Comparison of ENCODE assay signal across 17 cellular contexts in the genomic region with DNA sequence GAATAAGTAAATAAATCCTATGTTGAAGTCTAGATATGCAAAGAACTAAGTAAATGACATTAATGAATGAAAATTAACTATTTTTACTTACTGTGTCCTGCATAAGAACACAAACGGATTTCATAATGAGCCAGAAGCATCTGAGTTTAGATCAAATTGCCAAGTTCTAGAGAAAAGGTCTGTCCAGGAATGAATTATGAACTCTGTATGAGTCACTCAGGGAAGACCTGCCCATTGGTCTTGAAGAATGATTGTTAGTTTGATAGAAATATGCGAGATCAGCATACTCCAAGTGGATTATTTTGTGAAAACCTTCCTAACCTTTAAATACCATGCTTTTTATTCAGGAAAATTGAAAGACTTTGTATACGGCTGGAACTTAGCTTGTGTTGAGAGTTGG.
A peak's percentile ranks its signal among the peaks of the same experiment; 100 is the strongest.
DNase-seq lines count a peak whose midpoint lies in the region; ATAC-seq and TF ChIP-seq lines count a peak whose summit lies in the region.
"Had no signal": no experiment of that assay in that cellular context is flagged by ENCODE, and none has a peak within 500 bp of the region (broad histone marks: within the 10 kb centered on the region; RNA-seq: fewer than 3 reads in every experiment).

No MANE protein-coding gene starts in this region.

- no CpG with 5 or more reads among the region's 3 CpGs for WGBS in IMR-90 (ENCODE audit: extremely low coverage in 2 of 2, insufficient read length in 1 of 2), 2 experiments

- no peak overlapping the region for H2AK9ac ChIP-seq in IMR-90 (replicated peaks; ENCODE audit: low read depth, low read length, poor library complexity)

- ATAC-seq in IMR-90 (ENCODE audit: low read depth) (no peak), GM21515 (IDR thresholded peaks at IDR 0.05; ENCODE audit: unreplicated experiment) (no peak), HG03135 (IDR thresholded peaks at IDR 0.05; ENCODE audit: unreplicated experiment) (no peak)

- H2AK5ac ChIP-seq in IMR-90 (ENCODE audit: low read depth, low read length): no peak overlapping the region

- H2BK5ac ChIP-seq in IMR-90 (ENCODE audit: low read depth, low read length, poor library complexity, severe bottlenecking): no peak overlapping the region

- H3K9ac ChIP-seq in IMR-90 (ENCODE audit: low read depth, low read length): no peak overlapping the region
- H3K9ac ChIP-seq in adipocyte (ENCODE audit: low read length): no peak overlapping the region
- H3K9ac ChIP-seq in fibroblast of lung (ENCODE audit: insufficient read depth, low read length): no peak overlapping the region

- no peak overlapping the region for H4K8ac ChIP-seq in IMR-90 (ENCODE audit: low read depth in 2 of 2, low read length in 2 of 2)

- TF ChIP-seq CTCF in IMR-90 (conservative IDR thresholded peaks at IDR 0.05; ENCODE audit: low read depth, low read length) (no peak), fibroblast of lung (conservative IDR thresholded peaks at IDR 0.05 in 1 of 2, IDR thresholded peaks at IDR 0.05 in 1 of 2; ENCODE audit: low read depth in 1 of 2, low read length in 2 of 2) (no peak), OCI-LY7 (conservative IDR thresholded peaks at IDR 0.05; ENCODE audit: low read length) (no peak)

- H3K36me3 ChIP-seq in IMR-90 (ENCODE audit: control insufficient read depth, insufficient read depth, low read length) (no peaks in the 10 kb centered on the region), adipocyte (ENCODE audit: control insufficient read depth, insufficient read depth, low read length, severe bottlenecking) (no peaks in the 10 kb centered on the region), fibroblast of lung (ENCODE audit: control insufficient read depth, insufficient read depth, low read length) (no peaks in the 10 kb centered on the region), OCI-LY7 (ENCODE audit: insufficient read depth, low read length) (no peaks in the 10 kb centered on the region)

- no peak overlapping the region for H3K4me3 ChIP-seq in IMR-90 (ENCODE audit: insufficient read depth, low read depth, low read length)
- H3K4me3 ChIP-seq in adipocyte (ENCODE audit: low read length): no peak overlapping the region
- no peak overlapping the region for H3K4me3 ChIP-seq in fibroblast of lung (replicated peaks in 1 of 4; ENCODE audit: control extremely low read depth in 1 of 4, insufficient read depth in 1 of 4, low read depth in 3 of 4, low read length in 4 of 4)
- H3K4me3 ChIP-seq in OCI-LY7 (ENCODE audit: low read depth, low read length, poor library complexity, severe bottlenecking): no peak overlapping the region

- POLR2A ChIA-PET in IMR-90 (lab: Charles Lee; ENCODE audit: unreplicated experiment): no interaction called here
- POLR2A ChIA-PET in OCI-LY7 (lab: Charles Lee): no interaction called here

- in situ Hi-C loops in IMR-90 (cut with MboI; ENCODE audit: low sequenced_read_pairs): no loop called here

- BruUV-seq in IMR-90 (replicated peaks; lab: Mats Ljungman, UMichigan) (no TSS peak), OCI-LY7 (replicated peaks; lab: Mats Ljungman, UMichigan) (no TSS peak)

- H3K9me1 ChIP-seq in IMR-90 (ENCODE audit: insufficient read depth, low read length): no peaks in the 10 kb centered on the region

- dilution Hi-C loops in IMR-90 (cut with HindIII; ENCODE audit: low sequenced_read_pairs, unreplicated experiment): no loop called here

- no peak overlapping the region for H3K18ac ChIP-seq in IMR-90 (ENCODE audit: low read depth, low read length)

- no peak overlapping the region for H2AFZ ChIP-seq in IMR-90 (replicated peaks; ENCODE audit: low read length, poor library complexity)
- no peak overlapping the region for H2AFZ ChIP-seq in fibroblast of lung (ENCODE audit: low read length)
- no peak overlapping the region for H2AFZ ChIP-seq in OCI-LY7 (ENCODE audit: low read length)

- no peaks in the 10 kb centered on the region for H3K79me2 ChIP-seq in fibroblast of lung (ENCODE audit: control insufficient read depth, insufficient read depth, low read length)
- no peaks in the 10 kb centered on the region for H3K79me2 ChIP-seq in OCI-LY7 (ENCODE audit: insufficient read depth, low read depth, low read length)

- H3K79me1 ChIP-seq in IMR-90 (ENCODE audit: low read depth in 1 of 2, low read length in 2 of 2): no peaks in the 10 kb centered on the region

- H2BK20ac ChIP-seq in IMR-90 (ENCODE audit: low read depth, low read length): no peak overlapping the region

- CTCF ChIA-PET in IMR-90 (lab: Yijun Ruan, JAX): no interaction called here
- CTCF ChIA-PET in OCI-LY7 (lab: Charles Lee; ENCODE audit: unreplicated experiment): no interaction called here

- H4K91ac ChIP-seq in IMR-90 (ENCODE audit: insufficient read depth, low read depth, low read length): no peak overlapping the region

- no peak overlapping the region for H3K56ac ChIP-seq in IMR-90 (ENCODE audit: extremely low read depth, insufficient read depth, low read length)

- H3K27ac ChIP-seq in IMR-90 (ENCODE audit: insufficient read depth, low read length) (no peak overlapping the region), fibroblast of lung (ENCODE audit: insufficient read depth, low read length) (no peak overlapping the region), OCI-LY7 (ENCODE audit: low read depth, low read length, poor library complexity, severe bottlenecking) (no peak overlapping the region)
- H3K27ac ChIP-seq: C4-2B had no signal

- H3K27me3 ChIP-seq in IMR-90 (ENCODE audit: control insufficient read depth, insufficient read depth, low read length) (no peaks in the 10 kb centered on the region), adipocyte (replicated peaks; ENCODE audit: control insufficient read depth, insufficient read depth, low read length) (no peaks in the 10 kb centered on the region), fibroblast of lung (ENCODE audit: control insufficient read depth, insufficient read depth, low read length) (no peaks in the 10 kb centered on the region)

- no peaks in the 10 kb centered on the region for H3K9me2 ChIP-seq in OCI-LY7 (ENCODE audit: insufficient read depth, low read length)

- TF ChIP-seq POLR2A in IMR-90 (IDR thresholded peaks at IDR 0.05; ENCODE audit: low read depth, low read length): no peak

- no peak overlapping the region for H4K5ac ChIP-seq in IMR-90 (ENCODE audit: low read depth, low read length)

- H3K4me2 ChIP-seq in IMR-90 (ENCODE audit: low read depth, low read length) (no peak overlapping the region), fibroblast of lung (ENCODE audit: extremely low read depth, insufficient read depth, low read length) (no peak overlapping the region), OCI-LY7 (ENCODE audit: low read length) (no peak overlapping the region)

- no peak overlapping the region for H3K14ac ChIP-seq in IMR-90 (replicated peaks; ENCODE audit: low read depth, low read length)

- H3K23ac ChIP-seq in IMR-90 (ENCODE audit: low read depth, low read length): no peak overlapping the region

- no peak overlapping the region for H2BK15ac ChIP-seq in IMR-90 (ENCODE audit: low read depth, low read length)

- no peak overlapping the region for H3K4ac ChIP-seq in IMR-90 (ENCODE audit: low read depth, low read length)

- peak; percentile 11 for DNase-seq in IMR-90
- peak; percentile 17 for DNase-seq in adipocyte (ENCODE audit: low read depth)
- peak; percentile 4 to 58 for DNase-seq in fibroblast of lung (ENCODE audit: low read depth in 2 of 2)
- peak; percentile 9 for DNase-seq in renal cortical epithelial cell (ENCODE audit: low read depth)
- DNase-seq in OCI-LY7 (ENCODE audit: low spot score): no peak
- DNase-seq: ACHN, AML-193, DMS79, H9, NCI-H1105 treated with DMSO at 0.1 percent for 48 hours, NCI-H1694 treated with DMSO at 0.1 percent for 48 hours, NCI-H510A, NCI-H82, RPMI8226 had no signal

- no peaks in the 10 kb centered on the region for H3K9me3 ChIP-seq in IMR-90 (ENCODE audit: control insufficient read depth, insufficient read depth, low read length)
- peaks cover 1% of the 10 kb centered on the region for H3K9me3 ChIP-seq in adipocyte (ENCODE audit: control insufficient read depth, low read length)
- H3K9me3 ChIP-seq in fibroblast of lung (ENCODE audit: control insufficient read depth, insufficient read depth, low read depth, low read length): no peaks in the 10 kb centered on the region
- no peaks in the 10 kb centered on the region for H3K9me3 ChIP-seq in OCI-LY7 (ENCODE audit: low read length)

- no peaks in the 10 kb centered on the region for H3K4me1 ChIP-seq in IMR-90 (ENCODE audit: control insufficient read depth, insufficient read depth, low read length)
- H3K4me1 ChIP-seq in adipocyte (ENCODE audit: control insufficient read depth, insufficient read depth, low read length): no peaks in the 10 kb centered on the region
- H3K4me1 ChIP-seq in fibroblast of lung (ENCODE audit: control insufficient read depth, extremely low read depth, insufficient read depth, low read length): no peaks in the 10 kb centered on the region
- no peaks in the 10 kb centered on the region for H3K4me1 ChIP-seq in OCI-LY7 (ENCODE audit: insufficient read depth, low read length, poor library complexity, severe bottlenecking)

- H2BK120ac ChIP-seq in IMR-90 (ENCODE audit: low read depth, low read length): no peak overlapping the region

- intact Hi-C loops in IMR-90 (cut with micrococcal nuclease): no loop called here
- intact Hi-C loops in OCI-LY7 (cut with micrococcal nuclease; ENCODE audit: unreplicated experiment): no loop called here

- no peak for TF ChIP-seq RAD21 in IMR-90 (IDR thresholded peaks at IDR 0.05; ENCODE audit: low read length)

- H4K20me1 ChIP-seq in IMR-90 (ENCODE audit: insufficient read depth, low read length) (no peaks in the 10 kb centered on the region), fibroblast of lung (ENCODE audit: control insufficient read depth, extremely low read depth, insufficient read depth, low read length) (no peaks in the 10 kb centered on the region), OCI-LY7 (ENCODE audit: insufficient read depth, low read length) (no peaks in the 10 kb centered on the region)

TF ChIP-seq in IMR-90, 13 proteins besides CTCF, POLR2A, EP300 and RAD21 (continues in another document):
- TF ChIP-seq RFX5 (IDR thresholded peaks at IDR 0.05; ENCODE audit: low read depth, low read length) (no peak), SMC3 (IDR thresholded peaks at IDR 0.05; ENCODE audit: low read depth, low read length) (no peak), BHLHE40 (IDR thresholded peaks at IDR 0.05; ENCODE audit: low read depth, low read length) (no peak), MAZ (IDR thresholded peaks at IDR 0.05; ENCODE audit: borderline replicate concordance, low read depth, low read length) (no peak), NFE2L2 (IDR thresholded peaks at IDR 0.05; ENCODE audit: low read depth, low read length) (no peak), CHD1 (IDR thresholded peaks at IDR 0.05; ENCODE audit: low read depth, low read length) (no peak), MAFK (IDR thresholded peaks at IDR 0.05; ENCODE audit: low read depth, low read length) (no peak), MXI1 (IDR thresholded peaks at IDR 0.05; ENCODE audit: borderline replicate concordance, low read depth, low read length) (no peak)
